ENCODE assay signal across 8 cellular contexts in genomic region chr1:116570358-116571214, GRCh38. TPM values are rescaled to one million over a fixed set of nuclear protein-coding genes. Genes with fewer than 3 reads are reported as not detected.
DNase-seq lines count a peak whose midpoint lies in the region; ATAC-seq, FAIRE-seq and TF ChIP-seq lines count a peak whose summit lies in the region.

Gene CD58 (minus strand): TSS chr1:116571026. CDS start chr1:116570972, 54 bp downstream.

- ATAC-seq in HG02588 (IDR thresholded peaks at IDR 0.05; ENCODE audit: unreplicated experiment) (peak; percentile 65), T-helper 17 cell (peak; percentile 82)

- TF ChIP-seq CTCF in right atrium auricular region (IDR thresholded peaks at IDR 0.05) (peak; percentile 69 to 75), uterus (IDR thresholded peaks at IDR 0.05) (peak; percentile 36 to 75 (median 59))

- no peaks in the 10 kb centered on the region for H3K36me3 ChIP-seq in right atrium auricular region
- H3K36me3 ChIP-seq in uterus: no peaks in the 10 kb centered on the region

- no peaks in the 10 kb centered on the region for H3K36me3 Mint-ChIP-seq in T-helper 17 cell (ENCODE audit: low read depth)

- no peaks in the 10 kb centered on the region for H3K27me3 Mint-ChIP-seq in T-helper 17 cell

- peak within 1 kb of the TSS; percentile 99 for H3K27ac ChIP-seq in right atrium auricular region
- H3K27ac ChIP-seq in uterus: peak within 1 kb of the TSS; percentile 94 to 95

- H3K4me3 ChIP-seq in right atrium auricular region (peak within 1 kb of the TSS; percentile 85 to 96), uterus (peak within 1 kb of the TSS; percentile 62 to 82)

- H3K27me3 ChIP-seq in right atrium auricular region (no peaks in the 10 kb centered on the region), uterus (no peaks in the 10 kb centered on the region)

- H3K4me3 Mint-ChIP-seq in T-helper 17 cell: peak within 1 kb of the TSS; percentile 99

- H3K4me1 ChIP-seq in right atrium auricular region: peaks cover 0 to 73% of the 10 kb centered on the region in 2 donors
- H3K4me1 ChIP-seq in uterus: no peaks in the 10 kb centered on the region

- peaks cover 54% of the 10 kb centered on the region for H3K4me1 Mint-ChIP-seq in T-helper 17 cell

- H3K9me3 ChIP-seq in T-helper 17 cell (ENCODE audit: control insufficient read depth, low read length, poor library complexity, severe bottlenecking) (no peaks in the 10 kb centered on the region), right atrium auricular region (no peaks in the 10 kb centered on the region), uterus (no peaks in the 10 kb centered on the region)

- DNase-seq in GM12891 (ENCODE audit: insufficient read length, low spot score): peak; percentile 73
- peak; percentile 53 for DNase-seq in NCI-H1048 (lab: John Stamatoyannopoulos, UW)
- peak; percentile 71 to 78 (median 78) for DNase-seq in T-helper 17 cell
- peak in 50 of 56 donors; percentile 11 to 80 (median 60) for DNase-seq in amygdala (lab: John Stamatoyannopoulos, UW)
- peak; percentile 93 for DNase-seq in right atrium auricular region (ENCODE audit: low spot score)
- DNase-seq in pulmonary artery endothelial cell (ENCODE audit: low read depth, low spot score): no peak
- DNase-seq in uterus: peak; percentile 83 to 87

- FAIRE-seq in GM12891 (lab: Jason Lieb, UNC): peak; percentile 84

- TF ChIP-seq POLR2A in GM12891 (IDR thresholded peaks at IDR 0.05; ENCODE audit: low read depth, low read length) (peak; percentile 86), uterus (IDR thresholded peaks at IDR 0.05) (peak; percentile 47 to 71)

- peak within 1 kb of the TSS; percentile 99 for H3K27ac Mint-ChIP-seq in T-helper 17 cell

- intact Hi-C loops in uterus (cut with DNase I; ENCODE audit: low total_unique reads): loop anchor here (10.0 kb wide), 1 partner anchor 494 kb away; the partner anchor contains the start of gene TTF2

TF ChIP-seq in GM12891, 5 proteins besides CTCF, POLR2A, EP300 and RAD21:
- peak; percentile 91 for TF ChIP-seq POLR2AphosphoS5 (IDR thresholded peaks at IDR 0.05; ENCODE audit: low read depth, low read length)
- peak; percentile 57 for TF ChIP-seq PAX5 (IDR thresholded peaks at IDR 0.05; ENCODE audit: insufficient read depth, low read length, severe bottlenecking)
- TF ChIP-seq SPI1 (IDR thresholded peaks at IDR 0.05; ENCODE audit: low read depth, low read length): no peak
- TF ChIP-seq POU2F2 (IDR thresholded peaks at IDR 0.05; ENCODE audit: low read depth, low read length): peak; percentile 36; the same call in 1 of the 2 replicates
- peak; percentile 90 for TF ChIP-seq TAF1 (IDR thresholded peaks at IDR 0.05; ENCODE audit: low read depth, low read length)

RNA-seq across cellular contexts. Expression of gene CD58, which starts in this region (rescaled TPM):
- polyA plus RNA-seq in GM12891 (2012; ENCODE audit: low read depth, missing spikeins): 88.3 TPM
- total RNA-seq in T-helper 17 cell: 10 to 100 TPM; 21.7 to 22.1 TPM
- total RNA-seq in right atrium auricular region: 10 to 100 TPM; 26.4 to 27.4 TPM
- total RNA-seq in pulmonary artery endothelial cell: 17.5 and 18.1 TPM in 2 replicates
- 10 to 100 TPM; 22.3 to 79.7 (median 24.4) TPM for total RNA-seq in uterus
